1 cellular context compared by ENCODE assay signal in genomic region chr11:63986156-63986931, GRCh38.
TF ChIP-seq lines count a peak whose summit lies in the region.

TSS of gene OTUB1 (plus strand) at chr11:63986438. CDS start at chr11:63986457, 19 bp downstream.

TF ChIP-seq in K562, 482 proteins besides CTCF, POLR2A, EP300 and RAD21 (continued from another document and continues in another):
- no peak for TF ChIP-seq CHD4 (IDR thresholded peaks at IDR 0.05; ENCODE audit: insufficient read depth, insufficient replicate concordance, low read depth, low read length, poor library complexity, severe bottlenecking)
- no peak for TF ChIP-seq DPF2 (IDR thresholded peaks at IDR 0.05)
- TF ChIP-seq ZEB2 (IDR thresholded peaks at IDR 0.05): no peak
- no peak for TF ChIP-seq ZNF449 (CRISPR knock-in tag; IDR thresholded peaks at IDR 0.05)
- no peak for TF ChIP-seq MGA (IDR thresholded peaks at IDR 0.05)
- no peak for TF ChIP-seq ZNF444 (CRISPR knock-in tag; IDR thresholded peaks at IDR 0.05)
- TF ChIP-seq KLF6 (CRISPR knock-in tag; IDR thresholded peaks at IDR 0.05; ENCODE audit: borderline replicate concordance): 0 out of 2 replicates have a peak, but pooled peaks have one; percentile 33
- no peak for TF ChIP-seq RBM39 (optimal IDR thresholded peaks at IDR 0.05; ENCODE audit: low read depth, low read length)
- TF ChIP-seq BMI1 (IDR thresholded peaks at IDR 0.05; ENCODE audit: low read length): peak; percentile 89
- no peak for TF ChIP-seq KLF13 (tag; IDR thresholded peaks at IDR 0.05; ENCODE audit: borderline replicate concordance, low read depth)
- no peak for TF ChIP-seq USF1 (CRISPR knock-in tag; IDR thresholded peaks at IDR 0.05)
- no peak for TF ChIP-seq RNF219 (CRISPR knock-in tag; IDR thresholded peaks at IDR 0.05)
- TF ChIP-seq CREB3L1 (IDR thresholded peaks at IDR 0.05; ENCODE audit: borderline replicate concordance, low read depth): 0 out of 2 replicates have a peak, but pooled peaks have one; percentile 20
- no peak for TF ChIP-seq PHB2 (IDR thresholded peaks at IDR 0.05; ENCODE audit: low read depth)
- TF ChIP-seq DACH1 (IDR thresholded peaks at IDR 0.05; ENCODE audit: partially characterized antibody): no peak
- TF ChIP-seq CBFA2T3 (IDR thresholded peaks at IDR 0.05): no peak
- TF ChIP-seq TEAD4 (IDR thresholded peaks at IDR 0.05; ENCODE audit: low read length): no peak
- no peak for TF ChIP-seq TEAD4 (CRISPR knock-in tag; IDR thresholded peaks at IDR 0.05; ENCODE audit: borderline replicate concordance)
- TF ChIP-seq POLR3G (IDR thresholded peaks at IDR 0.05; ENCODE audit: extremely low read depth, insufficient read length, insufficient replicate concordance): no peak
- no peak for TF ChIP-seq THRAP3 (IDR thresholded peaks at IDR 0.05; ENCODE audit: borderline replicate concordance)
- no peak for TF ChIP-seq HNRNPUL1 (IDR thresholded peaks at IDR 0.05; ENCODE audit: low read length)
- no peak for TF ChIP-seq ZNF175 (CRISPR knock-in tag; IDR thresholded peaks at IDR 0.05; ENCODE audit: low read depth)
- TF ChIP-seq STAG1 (CRISPR knock-in tag; IDR thresholded peaks at IDR 0.05; ENCODE audit: borderline replicate concordance): no peak
- TF ChIP-seq NFE2L1 (tag; IDR thresholded peaks at IDR 0.05; ENCODE audit: borderline replicate concordance, low read depth): no peak
- no peak for TF ChIP-seq ZC3H11A (IDR thresholded peaks at IDR 0.05; ENCODE audit: low read depth, low read length)
- TF ChIP-seq PCBP2 (IDR thresholded peaks at IDR 0.05; ENCODE audit: low read depth, low read length, poor library complexity, severe bottlenecking): no peak
- no peak for TF ChIP-seq U2AF1 (optimal IDR thresholded peaks at IDR 0.05; ENCODE audit: low read depth, low read length)
- no peak for TF ChIP-seq BRF2 (IDR thresholded peaks at IDR 0.05; ENCODE audit: borderline replicate concordance, insufficient read depth, insufficient read length)
- no peak for TF ChIP-seq ZKSCAN8 (CRISPR knock-in tag; IDR thresholded peaks at IDR 0.05)
- TF ChIP-seq ATF4 (CRISPR knock-in tag; IDR thresholded peaks at IDR 0.05): no peak
- TF ChIP-seq SPI1 (IDR thresholded peaks at IDR 0.05; ENCODE audit: borderline replicate concordance, low read depth, low read length): no peak
- TF ChIP-seq ZBTB2 (IDR thresholded peaks at IDR 0.05): no peak
- peak in 1 of 2 experiments; percentile 68; a peak in 1 of 4 replicates for TF ChIP-seq HDAC1 (IDR thresholded peaks at IDR 0.05)
- TF ChIP-seq ZZZ3 (IDR thresholded peaks at IDR 0.05): no peak
- TF ChIP-seq CSDE1 (IDR thresholded peaks at IDR 0.05): peak in 1 of 2 experiments; percentile 92; a peak in 2 of 4 replicates
- TF ChIP-seq ELK1 (CRISPR knock-in tag; IDR thresholded peaks at IDR 0.05): no peak; the same call in 1 of the 2 replicates
- peak; percentile 95; the same call in 1 of the 2 replicates for TF ChIP-seq PHF8 (IDR thresholded peaks at IDR 0.05; ENCODE audit: borderline replicate concordance, low read length)
- no peak for TF ChIP-seq ZNF146 (CRISPR knock-in tag; IDR thresholded peaks at IDR 0.05; ENCODE audit: unreplicated experiment)
- no peak for TF ChIP-seq ZSCAN29 (IDR thresholded peaks at IDR 0.05)
- TF ChIP-seq TAF9B (IDR thresholded peaks at IDR 0.05; ENCODE audit: partially characterized antibody): peak; percentile 94
